ENCODE assay signal across 1 cellular context in the genomic region with DNA sequence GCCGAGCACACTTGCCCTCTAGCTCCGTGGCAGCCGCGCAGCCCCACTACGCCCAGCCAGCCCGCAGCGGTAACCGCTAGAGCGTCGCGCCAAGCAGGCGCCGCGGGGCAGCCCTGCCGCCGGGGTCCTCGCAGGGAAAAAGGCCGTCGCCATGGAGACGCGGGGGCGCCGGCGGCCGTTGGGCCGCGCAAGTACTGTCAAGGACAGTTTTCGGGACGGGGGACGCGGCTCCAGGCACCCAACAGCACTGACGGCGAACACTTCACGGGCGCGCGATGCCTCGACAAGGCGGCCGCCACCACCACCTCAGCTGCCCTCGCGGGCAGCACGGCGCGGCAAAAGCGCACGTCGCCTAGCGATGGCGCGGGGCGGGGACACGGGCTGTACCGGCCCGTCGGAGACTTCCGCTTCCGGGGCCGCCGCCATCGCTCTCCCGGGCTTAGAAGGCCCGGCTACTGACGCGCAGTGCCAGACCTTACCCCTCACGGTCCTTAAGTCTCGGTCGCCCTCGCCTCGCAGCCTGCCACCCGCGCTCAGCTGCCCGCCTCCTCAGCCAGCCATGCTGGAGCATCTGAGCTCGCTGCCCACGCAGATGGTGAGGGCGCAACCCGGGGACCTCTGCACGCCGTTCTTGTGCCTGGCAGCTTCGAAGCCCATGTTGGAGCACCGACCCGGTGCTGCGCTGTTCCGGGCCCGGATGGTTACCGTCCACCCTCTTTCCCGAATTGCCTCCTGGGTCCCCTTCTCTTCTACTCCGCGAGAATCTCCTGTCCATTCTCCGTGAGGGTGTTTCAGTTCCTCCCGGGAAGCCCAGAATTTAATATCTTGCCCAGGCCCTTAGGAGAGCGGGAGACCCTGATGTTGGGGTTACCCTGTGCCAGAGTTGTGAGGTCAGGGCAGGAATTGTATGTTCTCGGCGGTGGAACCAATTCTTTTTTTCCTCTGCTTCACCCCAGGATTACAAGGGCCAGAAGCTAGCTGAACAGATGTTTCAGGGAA.
TF ChIP-seq lines count a peak whose summit lies in the region.

A gene with protein sequence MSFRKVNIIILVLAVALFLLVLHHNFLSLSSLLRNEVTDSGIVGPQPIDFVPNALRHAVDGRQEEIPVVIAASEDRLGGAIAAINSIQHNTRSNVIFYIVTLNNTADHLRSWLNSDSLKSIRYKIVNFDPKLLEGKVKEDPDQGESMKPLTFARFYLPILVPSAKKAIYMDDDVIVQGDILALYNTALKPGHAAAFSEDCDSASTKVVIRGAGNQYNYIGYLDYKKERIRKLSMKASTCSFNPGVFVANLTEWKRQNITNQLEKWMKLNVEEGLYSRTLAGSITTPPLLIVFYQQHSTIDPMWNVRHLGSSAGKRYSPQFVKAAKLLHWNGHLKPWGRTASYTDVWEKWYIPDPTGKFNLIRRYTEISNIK (minus strand): TSS at position 104 of the 999 bp plus-strand sequence. CDS start 5,331 bp downstream, outside the sequence.
A gene (plus strand): TSS at position 419 of the 999 bp plus-strand sequence. CDS start 141 bp downstream, at position 560.

TF ChIP-seq in HEK293, 187 proteins besides CTCF, POLR2A, EP300 and RAD21 (continued from another document):
- TF ChIP-seq, protein P1, sequence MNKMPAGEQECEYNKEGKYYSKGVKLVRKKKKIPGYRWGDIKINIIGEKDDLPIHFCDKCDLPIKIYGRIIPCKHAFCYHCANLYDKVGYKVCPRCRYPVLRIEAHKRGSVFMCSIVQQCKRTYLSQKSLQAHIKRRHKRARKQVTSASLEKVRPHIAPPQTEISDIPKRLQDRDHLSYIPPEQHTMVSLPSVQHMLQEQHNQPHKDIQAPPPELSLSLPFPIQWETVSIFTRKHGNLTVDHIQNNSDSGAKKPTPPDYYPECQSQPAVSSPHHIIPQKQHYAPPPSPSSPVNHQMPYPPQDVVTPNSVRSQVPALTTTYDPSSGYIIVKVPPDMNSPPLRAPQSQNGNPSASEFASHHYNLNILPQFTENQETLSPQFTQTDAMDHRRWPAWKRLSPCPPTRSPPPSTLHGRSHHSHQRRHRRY (tag by site-specific recombination; IDR thresholded peaks at IDR 0.05), result no peak
- TF ChIP-seq ZFP3 (tag by site-specific recombination; IDR thresholded peaks at IDR 0.05; ENCODE audit: low read depth) (no peak), ZNF121 (tag by site-specific recombination; IDR thresholded peaks at IDR 0.05) (0 out of 2 replicates have a peak, but pooled peaks have one; percentile 7), ZNF76 (tag by site-specific recombination; IDR thresholded peaks at IDR 0.05; ENCODE audit: borderline replicate concordance, low read depth) (peak; percentile 80), ZNF132 (tag by site-specific recombination; IDR thresholded peaks at IDR 0.05; ENCODE audit: borderline replicate concordance) (no peak), ZNF211 (tag by site-specific recombination; IDR thresholded peaks at IDR 0.05; ENCODE audit: low read depth) (no peak)
TF ChIP-seq in HEK293: peak in this region for 34.
